2 cellular contexts compared by ENCODE assay signal in the genomic region with DNA sequence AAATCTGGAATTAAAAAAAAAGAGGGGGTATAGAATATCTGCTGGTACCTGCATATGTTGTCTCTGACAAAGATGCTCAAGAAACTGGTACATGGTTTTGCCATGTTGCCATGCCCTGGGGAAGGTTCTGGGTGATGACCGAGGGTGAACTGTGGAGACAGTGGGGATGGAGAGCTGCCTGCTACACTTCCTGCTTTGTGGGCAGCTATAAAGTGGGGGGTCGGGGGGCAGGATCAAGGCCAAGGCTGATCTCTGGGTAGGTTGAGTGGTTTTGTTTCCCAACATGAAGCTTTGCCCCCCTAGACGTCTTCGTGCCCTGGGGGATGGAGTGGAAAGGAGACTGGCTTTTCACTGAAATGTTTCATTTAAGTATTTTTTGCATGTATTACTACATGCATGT.
TF ChIP-seq lines count a peak whose summit lies in the region.

No MANE protein-coding gene starts in this region.

TF ChIP-seq in HCT116, 20 proteins besides CTCF, POLR2A, EP300 and RAD21:
- TF ChIP-seq JUND (IDR thresholded peaks at IDR 0.05) (no peak), ZBTB33 (IDR thresholded peaks at IDR 0.05; ENCODE audit: extremely low read depth, insufficient replicate concordance, low read length) (no peak), EZH2 (IDR thresholded peaks at IDR 0.05) (no peak), CEBPB (IDR thresholded peaks at IDR 0.05; ENCODE audit: low read depth) (no peak), CBX3 (IDR thresholded peaks at IDR 0.05; ENCODE audit: low read depth) (no peak), POLR2AphosphoS5 (IDR thresholded peaks at IDR 0.05; ENCODE audit: low read depth, low read length) (no peak), EZH2phosphoT487 (IDR thresholded peaks at IDR 0.05; ENCODE audit: borderline replicate concordance) (no peak), SP1 (IDR thresholded peaks at IDR 0.05; ENCODE audit: low read depth) (no peak), ELF1 (IDR thresholded peaks at IDR 0.05; ENCODE audit: borderline replicate concordance, low read depth) (no peak), ZNF274 (IDR thresholded peaks at IDR 0.05; ENCODE audit: low read depth, low read length) (no peak), TCF7L2 (IDR thresholded peaks at IDR 0.05; ENCODE audit: borderline replicate concordance, extremely low read depth, insufficient read depth, insufficient read length) (no peak)
- TF ChIP-seq, protein P1, sequence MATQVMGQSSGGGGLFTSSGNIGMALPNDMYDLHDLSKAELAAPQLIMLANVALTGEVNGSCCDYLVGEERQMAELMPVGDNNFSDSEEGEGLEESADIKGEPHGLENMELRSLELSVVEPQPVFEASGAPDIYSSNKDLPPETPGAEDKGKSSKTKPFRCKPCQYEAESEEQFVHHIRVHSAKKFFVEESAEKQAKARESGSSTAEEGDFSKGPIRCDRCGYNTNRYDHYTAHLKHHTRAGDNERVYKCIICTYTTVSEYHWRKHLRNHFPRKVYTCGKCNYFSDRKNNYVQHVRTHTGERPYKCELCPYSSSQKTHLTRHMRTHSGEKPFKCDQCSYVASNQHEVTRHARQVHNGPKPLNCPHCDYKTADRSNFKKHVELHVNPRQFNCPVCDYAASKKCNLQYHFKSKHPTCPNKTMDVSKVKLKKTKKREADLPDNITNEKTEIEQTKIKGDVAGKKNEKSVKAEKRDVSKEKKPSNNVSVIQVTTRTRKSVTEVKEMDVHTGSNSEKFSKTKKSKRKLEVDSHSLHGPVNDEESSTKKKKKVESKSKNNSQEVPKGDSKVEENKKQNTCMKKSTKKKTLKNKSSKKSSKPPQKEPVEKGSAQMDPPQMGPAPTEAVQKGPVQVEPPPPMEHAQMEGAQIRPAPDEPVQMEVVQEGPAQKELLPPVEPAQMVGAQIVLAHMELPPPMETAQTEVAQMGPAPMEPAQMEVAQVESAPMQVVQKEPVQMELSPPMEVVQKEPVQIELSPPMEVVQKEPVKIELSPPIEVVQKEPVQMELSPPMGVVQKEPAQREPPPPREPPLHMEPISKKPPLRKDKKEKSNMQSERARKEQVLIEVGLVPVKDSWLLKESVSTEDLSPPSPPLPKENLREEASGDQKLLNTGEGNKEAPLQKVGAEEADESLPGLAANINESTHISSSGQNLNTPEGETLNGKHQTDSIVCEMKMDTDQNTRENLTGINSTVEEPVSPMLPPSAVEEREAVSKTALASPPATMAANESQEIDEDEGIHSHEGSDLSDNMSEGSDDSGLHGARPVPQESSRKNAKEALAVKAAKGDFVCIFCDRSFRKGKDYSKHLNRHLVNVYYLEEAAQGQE (IDR thresholded peaks at IDR 0.05; ENCODE audit: low read depth): no peak
- TF ChIP-seq, protein P2, sequence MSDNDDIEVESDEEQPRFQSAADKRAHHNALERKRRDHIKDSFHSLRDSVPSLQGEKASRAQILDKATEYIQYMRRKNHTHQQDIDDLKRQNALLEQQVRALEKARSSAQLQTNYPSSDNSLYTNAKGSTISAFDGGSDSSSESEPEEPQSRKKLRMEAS (IDR thresholded peaks at IDR 0.05): no peak
TF ChIP-seq in HCT116: peak in this region for 0.

TF ChIP-seq in liver, 16 proteins besides CTCF, POLR2A, EP300 and RAD21:
- TF ChIP-seq FOXA2 (IDR thresholded peaks at IDR 0.05): no peak
- TF ChIP-seq RXRA (IDR thresholded peaks at IDR 0.05): no peak
- TF ChIP-seq FOXA1 (IDR thresholded peaks at IDR 0.05): no peak
- no peak for TF ChIP-seq SP1 (IDR thresholded peaks at IDR 0.05)
- TF ChIP-seq, protein P3, sequence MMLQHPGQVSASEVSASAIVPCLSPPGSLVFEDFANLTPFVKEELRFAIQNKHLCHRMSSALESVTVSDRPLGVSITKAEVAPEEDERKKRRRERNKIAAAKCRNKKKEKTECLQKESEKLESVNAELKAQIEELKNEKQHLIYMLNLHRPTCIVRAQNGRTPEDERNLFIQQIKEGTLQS (IDR thresholded peaks at IDR 0.05): no peak
- TF ChIP-seq TAF1 (conservative IDR thresholded peaks at IDR 0.05): no peak
- TF ChIP-seq, protein P2 (IDR thresholded peaks at IDR 0.05): no peak
- TF ChIP-seq HNF4G (IDR thresholded peaks at IDR 0.05): no peak
- no peak for TF ChIP-seq HNF4A (conservative IDR thresholded peaks at IDR 0.05)
- TF ChIP-seq NR2F2 (IDR thresholded peaks at IDR 0.05): no peak
- no peak for TF ChIP-seq JUND (IDR thresholded peaks at IDR 0.05)
- no peak for TF ChIP-seq EGR1 (IDR thresholded peaks at IDR 0.05; ENCODE audit: low read depth in 2 of 2)
- no peak for TF ChIP-seq YY1 (IDR thresholded peaks at IDR 0.05)
- no peak for TF ChIP-seq GABPA (IDR thresholded peaks at IDR 0.05 in 1 of 2, conservative IDR thresholded peaks at IDR 0.05 in 1 of 2)
- TF ChIP-seq, protein P1 (IDR thresholded peaks at IDR 0.05): no peak
- TF ChIP-seq ZBTB33 (IDR thresholded peaks at IDR 0.05): no peak
TF ChIP-seq in liver: peak in this region for 0.
